8 cellular contexts compared by ENCODE assay signal in the genomic region with DNA sequence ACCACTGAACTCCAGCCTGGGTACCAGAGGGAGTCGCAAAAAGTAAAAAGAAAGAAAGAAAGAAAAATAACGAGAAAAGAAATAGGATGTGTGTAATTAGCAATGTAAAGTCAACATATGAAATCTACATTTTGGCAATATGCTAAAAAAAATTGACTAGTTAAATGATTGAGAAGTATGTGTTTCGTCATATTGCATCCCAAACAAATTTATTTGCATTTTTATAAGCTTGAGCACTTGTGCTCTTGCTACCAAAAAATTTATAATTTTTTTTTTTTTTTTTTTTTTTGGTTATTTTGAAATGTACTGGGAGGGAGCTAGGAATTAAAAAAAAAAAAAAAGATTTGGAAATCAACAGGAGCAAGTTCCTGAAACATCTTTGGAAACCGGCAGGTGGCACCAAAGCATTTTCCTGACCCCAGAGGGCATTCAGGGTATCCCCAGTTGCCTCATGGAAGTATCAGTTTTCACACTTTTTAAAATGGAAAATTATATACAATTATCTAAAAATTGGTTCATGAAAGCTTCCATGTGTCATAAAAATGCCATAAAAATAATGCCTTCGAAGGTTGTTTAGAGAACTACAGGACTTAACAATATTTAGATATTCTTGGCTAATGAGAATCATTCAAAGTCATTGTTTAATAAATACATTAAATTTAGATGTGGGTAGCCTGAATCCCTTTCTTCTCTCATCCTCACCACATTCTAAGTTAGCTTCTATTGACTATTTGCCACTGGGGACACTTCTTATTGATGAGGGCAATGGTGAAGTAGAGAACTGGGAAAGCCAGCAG. TPM values are rescaled to one million over a fixed set of nuclear protein-coding genes. Genes with fewer than 3 reads are reported as not detected.
DNase-seq lines count a peak whose midpoint lies in the region; ATAC-seq and TF ChIP-seq lines count a peak whose summit lies in the region.

No MANE protein-coding gene starts in this region.

- H3K4me3 ChIP-seq in BJ (ENCODE audit: low read depth, low read length), result no peak overlapping the region
- H3K4me3 ChIP-seq in GM23248, result no peak overlapping the region
- no peak overlapping the region for H3K4me3 ChIP-seq in mammary epithelial cell (replicated peaks in 1 of 3; ENCODE audit: insufficient read depth in 1 of 3, low read depth in 2 of 3, low read length in 3 of 3)
- no peak overlapping the region for H3K4me3 ChIP-seq in vagina

- dilution Hi-C loops in mammary epithelial cell (cut with HindIII; ENCODE audit: low sequenced_read_pairs), result no loop called here

- in situ Hi-C loops in GM23248 (cut with MboI) (no loop called here), mammary epithelial cell (cut with MboI; ENCODE audit: low sequenced_read_pairs in 2 of 2) (loop anchor here (25.0 kb wide), 2 partner anchors 253 to 953 kb away; no protein-coding TSS in a partner anchor)

- CTCF ChIA-PET in BJ (lab: Yijun Ruan, JAX), result interaction anchor here (1.1 to 1.5 kb wide), 6 partner anchors 16 to 953 kb away, joined by 3 to 6 read pairs (median 3); no protein-coding TSS in a partner anchor
- CTCF ChIA-PET in mammary epithelial cell (lab: Charles Lee; ENCODE audit: low non-redundant PET), result interaction anchor here (0.6 to 1.3 kb wide), 5 partner anchors 150 to 953 kb away, joined by 4 to 12 read pairs (median 8); partner anchors contain the start of gene MTR

- peaks cover 37% of the 10 kb centered on the region for H3K27me3 Mint-ChIP-seq in T-helper 2 cell treated with Interferon-gamma antibody and Interleukin-4, amounts not matched to agents 5 μg/mL and 100 μg/mL, for 36 hours (ENCODE audit: low read depth)

- H3K9me2 ChIP-seq in GM23248 (ENCODE audit: insufficient read depth), result no peaks in the 10 kb centered on the region

- no peak overlapping the region for H3K4me3 Mint-ChIP-seq in T-helper 2 cell treated with Interferon-gamma antibody and Interleukin-4, amounts not matched to agents 5 μg/mL and 100 μg/mL, for 36 hours

- POLR2A ChIA-PET in BJ (lab: Charles Lee), result no interaction called here

- no TSS peak for BruUV-seq in mammary epithelial cell (replicated peaks; lab: Mats Ljungman, UMichigan)

- H3K4me2 ChIP-seq in GM23248 (ENCODE audit: unreplicated experiment) (no peak overlapping the region), mammary epithelial cell (ENCODE audit: insufficient read depth, low read depth, low read length) (no peak overlapping the region)

- H4K20me1 ChIP-seq in GM23248 (ENCODE audit: insufficient read depth) (no peaks in the 10 kb centered on the region), mammary epithelial cell (ENCODE audit: insufficient read depth, low read length) (no peaks in the 10 kb centered on the region)

- H3K9me3 Mint-ChIP-seq in T-helper 2 cell treated with Interferon-gamma antibody and Interleukin-4, amounts not matched to agents 5 μg/mL and 100 μg/mL, for 36 hours, result no peaks in the 10 kb centered on the region

- H3K79me2 ChIP-seq in GM23248 (ENCODE audit: insufficient read depth) (peaks cover 1% of the 10 kb centered on the region), mammary epithelial cell (ENCODE audit: insufficient read depth, low read length) (peaks cover 2% of the 10 kb centered on the region)

- no peak for ATAC-seq in left colon
- no peak for ATAC-seq in GM19395 (IDR thresholded peaks at IDR 0.05; ENCODE audit: unreplicated experiment)

- H3K9ac ChIP-seq in GM23248, result no peak overlapping the region
- H3K9ac ChIP-seq in mammary epithelial cell (ENCODE audit: insufficient read depth, low read length), result no peak overlapping the region

- H3K27ac Mint-ChIP-seq in T-helper 2 cell treated with Interferon-gamma antibody and Interleukin-4, amounts not matched to agents 5 μg/mL and 100 μg/mL, for 36 hours, result no peak overlapping the region

- intact Hi-C loops in mammary epithelial cell (cut with micrococcal nuclease) (loop anchor here (1.0 kb wide), 4 partner anchors 166 to 953 kb away; no protein-coding TSS in a partner anchor), left colon (cut with DNase I, micrococcal nuclease) (loop anchor here in 1 of 2 donors (10.0 kb wide), 1 partner anchor 196 kb away; no protein-coding TSS in a partner anchor), vagina (cut with DNase I) (loop anchor here (10.0 kb wide), 1 partner anchor 186 kb away; the partner anchor contains the start of gene MTR)

- no peaks in the 10 kb centered on the region for H3K27me3 ChIP-seq in BJ (ENCODE audit: control insufficient read depth, insufficient read depth, low read length)
- H3K27me3 ChIP-seq in GM23248 (replicated peaks; ENCODE audit: insufficient read depth), result no peaks in the 10 kb centered on the region
- no peaks in the 10 kb centered on the region for H3K27me3 ChIP-seq in mammary epithelial cell (ENCODE audit: insufficient read depth, low read length)
- H3K27me3 ChIP-seq in vagina, result no peaks in the 10 kb centered on the region

- peaks cover 6% of the 10 kb centered on the region for H3K4me1 Mint-ChIP-seq in T-helper 2 cell treated with Interferon-gamma antibody and Interleukin-4, amounts not matched to agents 5 μg/mL and 100 μg/mL, for 36 hours (ENCODE audit: low read depth)

- H3K36me3 ChIP-seq in BJ (ENCODE audit: control insufficient read depth, insufficient read depth, low read length) (no peaks in the 10 kb centered on the region), GM23248 (ENCODE audit: low read depth) (no peaks in the 10 kb centered on the region), mammary epithelial cell (ENCODE audit: insufficient read depth, low read length) (no peaks in the 10 kb centered on the region), vagina (no peaks in the 10 kb centered on the region)

- H3F3A ChIP-seq in GM23248 (ENCODE audit: insufficient read depth), result peaks cover 5% of the 10 kb centered on the region; the same call in 1 of the 2 replicates

- H3K9me3 ChIP-seq in GM23248 (ENCODE audit: low read depth) (no peaks in the 10 kb centered on the region), mammary epithelial cell (replicated peaks; ENCODE audit: insufficient read depth, low read length) (no peaks in the 10 kb centered on the region), vagina (no peaks in the 10 kb centered on the region)

- TF ChIP-seq CTCF in BJ (IDR thresholded peaks at IDR 0.05; ENCODE audit: insufficient read depth, low read depth, low read length) (peak; percentile 57), mammary epithelial cell (conservative IDR thresholded peaks at IDR 0.05 in 1 of 2, IDR thresholded peaks at IDR 0.05 in 1 of 2; ENCODE audit: extremely low read depth in 1 of 2, insufficient read depth in 1 of 2, low read depth in 1 of 2, low read length in 2 of 2) (peak; percentile 41 to 77), vagina (IDR thresholded peaks at IDR 0.05) (peak in 1 of 3 experiments; percentile 24)

- no peak for TF ChIP-seq POLR2A in vagina (IDR thresholded peaks at IDR 0.05)

- no peaks in the 10 kb centered on the region for H3K4me1 ChIP-seq in GM23248 (ENCODE audit: insufficient read depth)
- no peaks in the 10 kb centered on the region for H3K4me1 ChIP-seq in mammary epithelial cell (ENCODE audit: insufficient read depth, low read length)
- H3K4me1 ChIP-seq in vagina, result peaks cover 5% of the 10 kb centered on the region

- H3K27ac ChIP-seq in GM23248, result no peak overlapping the region
- H3K27ac ChIP-seq in mammary epithelial cell (ENCODE audit: insufficient read depth, low read depth, low read length), result no peak overlapping the region
- no peak overlapping the region for H3K27ac ChIP-seq in vagina

- DNase-seq in BJ (ENCODE audit: low read depth) (no peak), GM23248 (peak; percentile 61), NCI-H460 (ENCODE audit: extremely low read depth, low read depth) (peak; percentile 71), mammary epithelial cell (peak; percentile 38), left colon (peak; percentile 30 to 48), vagina (ENCODE audit: extremely low spot score in 2 of 2) (no peak)
- DNase-seq in T-helper 2 cell treated with Interferon-gamma antibody and Interleukin-4, amounts not matched to agents 5 μg/mL and 100 μg/mL, for 36 hours (ENCODE audit: low spot score), result no peak

- 29 to 35% methylated on average over 5 of the region's 5 CpGs for WGBS in GM23248 (ENCODE audit: low coverage in 1 of 2, low lambda C conversion rate in 2 of 2, missing lambda C conversion rate in 2 of 2), 2 experiments
- WGBS in mammary epithelial cell (ENCODE audit: low coverage, missing lambda C conversion rate), result 21% methylated on average over 5 of the region's 5 CpGs

- H3K36me3 Mint-ChIP-seq in T-helper 2 cell treated with Interferon-gamma antibody and Interleukin-4, amounts not matched to agents 5 μg/mL and 100 μg/mL, for 36 hours (ENCODE audit: low read depth), result no peaks in the 10 kb centered on the region

- H2AFZ ChIP-seq in GM23248 (no peak overlapping the region), mammary epithelial cell (ENCODE audit: low read depth, low read length) (no peak overlapping the region)

RNA-seq across cellular contexts. Expression of gene HEATR1, which starts 4.8 kb away (rescaled TPM):
- 11.4 and 19.7 TPM in 2 replicates for polyA plus RNA-seq in BJ (2011; rRNA removed)
- polyA minus RNA-seq in BJ (2011; rRNA and poly(A)+ RNA removed), result 23.7 and 24.9 TPM in 2 replicates
- total RNA-seq in GM23248 (2014; rRNA removed; shearing (Covaris generic)), result 24.0 and 29.2 TPM in 2 replicates
- polyA plus RNA-seq in GM23248 (2016; fragmentation: Nextera tagmentation; extraction: Ambion mirVana), result 14.2 and 15.7 TPM in 2 replicates
- total RNA-seq in NCI-H460 (2014; rRNA removed; shearing (Covaris generic)), result 84.3 and 102 TPM in 2 replicates
- polyA plus RNA-seq in NCI-H460 (2014; cell fraction: nucleus; rRNA removed), result 42.9 and 44.9 TPM in 2 replicates
- 10 to 100 TPM; 48.1 to 53.2 TPM for total RNA-seq in mammary epithelial cell
- 13.5 TPM for polyA plus RNA-seq in mammary epithelial cell
- 59.2 TPM for polyA minus RNA-seq in mammary epithelial cell
- total RNA-seq in left colon, result 10 to 100 TPM; 15.3 to 20.0 TPM
- total RNA-seq in vagina, result 24.1 TPM

Comparison
In these comparisons a context has a peak if more than half of its experiments do, and no peak if none do; other contexts are left out.
1. DNase-seq: peak in GM23248 (single experiment), NCI-H460 (single experiment), mammary epithelial cell (single experiment) and left colon (2 of 2); none in BJ (single experiment), vagina (0 of 2) and T-helper 2 cell treated with Interferon-gamma antibody and Interleukin-4, amounts not matched to agents 5 μg/mL and 100 μg/mL, for 36 hours (single experiment).